ENCODE assay signal across 1 cellular context in the genomic region with DNA sequence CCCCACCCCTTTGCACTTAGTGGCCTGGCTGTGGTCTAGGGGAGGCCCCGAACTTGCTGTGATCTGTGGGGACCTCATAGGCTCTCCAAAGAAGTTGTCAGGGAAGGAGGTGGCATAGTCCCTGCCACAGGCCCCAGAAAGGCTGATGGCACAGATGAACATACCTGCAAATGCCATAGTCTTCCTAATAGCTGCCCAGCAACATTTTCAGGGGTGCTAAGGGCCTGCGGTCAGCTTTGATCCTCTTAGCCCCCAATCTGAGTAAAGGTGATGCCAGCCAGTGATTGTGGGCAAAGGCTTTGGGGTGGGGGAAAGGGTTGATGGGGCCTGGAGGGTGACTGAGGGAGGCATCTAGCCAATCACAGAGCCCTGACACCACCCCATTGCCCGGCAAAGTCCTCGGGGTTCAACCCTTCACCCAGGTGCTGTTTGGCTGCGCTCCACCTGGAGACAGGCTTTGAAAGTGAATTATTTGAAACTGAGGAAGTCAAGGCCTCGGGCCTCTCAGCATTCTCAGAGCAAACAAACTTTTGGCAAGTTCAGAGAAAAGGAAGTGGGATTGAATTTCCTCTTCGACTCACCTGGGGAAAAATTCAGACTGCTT.
TF ChIP-seq lines count a peak whose summit lies in the region.

No MANE protein-coding gene starts in this region.

TF ChIP-seq in H1, 55 proteins besides CTCF, POLR2A, EP300 and RAD21 (continued from another document):
- TF ChIP-seq CHD7 (IDR thresholded peaks at IDR 0.05; ENCODE audit: insufficient replicate concordance, low read length) (peak; percentile 98), JUND (IDR thresholded peaks at IDR 0.05; ENCODE audit: low read length) (no peak)
